ENCODE assay signal across 26 cellular contexts in genomic region chr10:82192665-82193064, GRCh38.
"Had no signal": no experiment of that assay in that cellular context is flagged by ENCODE, and none has a peak within 500 bp of the region (broad histone marks: within the 10 kb centered on the region; RNA-seq: fewer than 3 reads in every experiment).

No MANE protein-coding gene starts in this region.

- H3K4me3 ChIP-seq: esophagus squamous epithelium, gastrocnemius medialis, heart right ventricle, left lung, lower lobe of right lung, mucosa of descending colon had no signal

- FAIRE-seq: endometrium, islet of Langerhans, keratinocyte had no signal

- H3K9me3 ChIP-seq: esophagus squamous epithelium, gastrocnemius medialis, lower lobe of right lung, mucosa of descending colon had no signal

- DNase-seq: cortex of kidney; effector CD8-positive, alpha-beta T cell; effector memory CD8-positive, alpha-beta T cell; endodermal cell; erythroblast; esophagus squamous epithelium; foreskin fibroblast; foreskin melanocyte; gastrocnemius medialis; glutamatergic neuron; head of caudate nucleus; heart right ventricle; hippocampal formation; left cardiac atrium; left lung; left ventricle myocardium superior; lower lobe of right lung; mesenchymal stem cell; mucosa of descending colon; naive B cell; naive thymus-derived CD8-positive, alpha-beta T cell had no signal

- ATAC-seq: effector memory CD8-positive, alpha-beta T cell; esophagus mucosa; gastrocnemius medialis; heart right ventricle; left cardiac atrium; left lung; left ventricle myocardium superior; lower lobe of right lung; mucosa of descending colon; naive thymus-derived CD8-positive, alpha-beta T cell had no signal

- H3K4me1 ChIP-seq: esophagus squamous epithelium, gastrocnemius medialis, heart right ventricle, left lung, lower lobe of right lung had no signal

- H3K36me3 ChIP-seq: esophagus squamous epithelium, gastrocnemius medialis, heart right ventricle, left lung, lower lobe of right lung had no signal

- H3K27ac ChIP-seq: epithelial cell of prostate, esophagus squamous epithelium, gastrocnemius medialis, heart right ventricle, left lung, lower lobe of right lung had no signal

- H3K27me3 ChIP-seq: esophagus squamous epithelium, gastrocnemius medialis, heart right ventricle, left lung had no signal
